In genomic region chr2:160649698-160650097, GRCh38 we compare ENCODE assay signal across 1 cellular context.
TF ChIP-seq lines count a peak whose summit lies in the region.

No MANE protein-coding gene starts in this region.

TF ChIP-seq in H1, 55 proteins besides CTCF, POLR2A, EP300 and RAD21:
- TF ChIP-seq SP4 (IDR thresholded peaks at IDR 0.05; ENCODE audit: low read length), result no peak
- TF ChIP-seq SIX5 (IDR thresholded peaks at IDR 0.05; ENCODE audit: low read depth, low read length), result no peak
- no peak for TF ChIP-seq ZNF274 (IDR thresholded peaks at IDR 0.05; ENCODE audit: borderline replicate concordance, extremely low read depth, low read length)
- no peak for TF ChIP-seq RFX5 (IDR thresholded peaks at IDR 0.05; ENCODE audit: borderline replicate concordance, low read depth, low read length)
- no peak for TF ChIP-seq USF2 (IDR thresholded peaks at IDR 0.05; ENCODE audit: low read length)
- no peak for TF ChIP-seq TCF12 (IDR thresholded peaks at IDR 0.05; ENCODE audit: low read depth, low read length)
- no peak for TF ChIP-seq CBX5 (IDR thresholded peaks at IDR 0.05; ENCODE audit: low read depth, low read length)
- no peak for TF ChIP-seq SIN3A (conservative IDR thresholded peaks at IDR 0.05 in 1 of 2, IDR thresholded peaks at IDR 0.05 in 1 of 2; ENCODE audit: low read depth in 1 of 2, low read length in 2 of 2)
- TF ChIP-seq E2F6 (IDR thresholded peaks at IDR 0.05), result no peak
- no peak for TF ChIP-seq TAF1 (IDR thresholded peaks at IDR 0.05; ENCODE audit: low read depth, low read length)
- no peak for TF ChIP-seq BCL11A (IDR thresholded peaks at IDR 0.05; ENCODE audit: low read depth in 2 of 2, low read length in 2 of 2)
- TF ChIP-seq CHD2 (IDR thresholded peaks at IDR 0.05; ENCODE audit: low read length), result no peak
- TF ChIP-seq JUND (IDR thresholded peaks at IDR 0.05; ENCODE audit: low read length), result no peak
- TF ChIP-seq SUZ12 (IDR thresholded peaks at IDR 0.05; ENCODE audit: low read length), result no peak
- TF ChIP-seq NRF1 (IDR thresholded peaks at IDR 0.05; ENCODE audit: low read depth, low read length), result no peak
